Comparison of ENCODE assay signal across 27 cellular contexts in genomic region chr15:69315402-69316110, GRCh38. TPM values are rescaled to one million over a fixed set of nuclear protein-coding genes. Genes with fewer than 3 reads are reported as not detected.
"Had no signal": no experiment of that assay in that cellular context is flagged by ENCODE, and none has a peak within 500 bp of the region (broad histone marks: within the 10 kb centered on the region; RNA-seq: fewer than 3 reads in every experiment).

No MANE protein-coding gene starts in this region.

- H3K36me3 ChIP-seq: brain microvascular endothelial cell, esophagus squamous epithelium, gastrocnemius medialis, stomach, suprapubic skin, tibial nerve, vagina had no signal

- H3K4me1 ChIP-seq: gastrocnemius medialis, suprapubic skin, tibial nerve, vagina had no signal

- H3K9me3 ChIP-seq: esophagus squamous epithelium, gastrocnemius medialis, stomach, suprapubic skin, tibial nerve, vagina had no signal

- DNase-seq: activated B cell treated with CpG ODN at 0.5 μM for 24 hours; activated CD4-positive, alpha-beta memory T cell treated with anti-CD3 and anti-CD28 coated beads for 36 hours; activated CD4-positive, alpha-beta T cell treated with anti-CD3 and anti-CD28 coated beads for 4 hours; activated effector memory CD4-positive, alpha-beta T cell treated with anti-CD3 and anti-CD28 coated beads, Interleukin-2, amount 50 U/mL, for 16 hours; activated naive CD4-positive, alpha-beta T cell treated with anti-CD3 and anti-CD28 coated beads, Interleukin-2, amount 50 U/mL, for 16 hours; activated naive CD8-positive, alpha-beta T cell treated with anti-CD3 and anti-CD28 coated beads, Interleukin-2, amount 50 U/mL, for 24 hours; activated T-cell treated with anti-CD3 and anti-CD28 coated beads for 4 hours; anterior cingulate cortex; brain microvascular endothelial cell; central memory CD4-positive, alpha-beta T cell; dorsolateral prefrontal cortex; esophagus squamous epithelium; gastrocnemius medialis; hippocampal formation; left colon; naive thymus-derived CD8-positive, alpha-beta T cell; small intestine; stimulated activated CD4-positive, alpha-beta T cell treated with anti-CD3 and anti-CD28 coated beads, Interleukin-2, amount 100 ng/mL, for 24 hours; stomach; T-helper 9 cell had no signal

- H3K4me3 ChIP-seq: dorsolateral prefrontal cortex, esophagus squamous epithelium, gastrocnemius medialis, lung, stomach, suprapubic skin, tibial nerve, vagina had no signal

- H3K27me3 ChIP-seq: brain microvascular endothelial cell, dorsolateral prefrontal cortex, esophagus squamous epithelium, gastrocnemius medialis, stomach, suprapubic skin, tibial nerve, vagina had no signal

- ATAC-seq: activated naive CD8-positive, alpha-beta T cell treated with anti-CD3 and anti-CD28 coated beads, Interleukin-2, amount 50 U/mL, for 24 hours; gastrocnemius medialis; left colon; naive thymus-derived CD8-positive, alpha-beta T cell; sciatic nerve; stimulated activated effector memory CD8-positive, alpha-beta T cell treated with anti-CD3 and anti-CD28 coated beads, Interleukin-12 subunit alpha, Interleukin-12 subunit beta, amount 100 ng/mL, for 72 hours had no signal

- H3K27ac ChIP-seq: brain microvascular endothelial cell, dorsolateral prefrontal cortex, esophagus squamous epithelium, gastrocnemius medialis, suprapubic skin, tibial nerve, vagina had no signal

RNA-seq across cellular contexts. Expression of gene PAQR5, which starts 16.8 kb away (rescaled TPM):
- total RNA-seq: activated B cell treated with CpG ODN at 0.5 μM for 24 hours; naive thymus-derived CD8-positive, alpha-beta T cell; T-helper 1 cell treated with Interleukin-12 subunit alpha and Interleukin-12 subunit beta and Interleukin-4 antibody, amounts not matched to agents 30 ng/mL and 1 ng/mL, for 36 hours had no signal
